26 cellular contexts compared by ENCODE assay signal in the genomic region with DNA sequence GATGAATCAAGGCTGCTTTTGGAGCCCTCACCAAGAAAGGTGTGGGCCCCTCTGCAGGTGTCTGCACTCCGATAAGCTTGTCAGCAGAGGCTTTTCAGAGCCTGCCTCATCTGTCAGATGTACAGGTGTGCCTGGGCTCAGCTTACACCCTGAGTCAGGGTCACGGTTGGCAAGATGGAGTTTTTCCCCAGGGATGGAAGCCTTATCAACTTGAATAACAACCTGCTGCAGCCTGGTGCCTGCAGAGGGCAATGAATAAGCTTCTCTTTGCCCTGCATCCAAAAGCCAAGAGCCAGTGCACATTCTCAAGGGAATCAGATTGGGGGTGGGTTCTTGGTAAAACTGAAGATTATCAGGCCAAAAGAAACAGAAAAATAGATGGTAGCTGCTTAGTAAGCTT.
DNase-seq lines count a peak whose midpoint lies in the region; TF ChIP-seq lines count a peak whose summit lies in the region.
"Had no signal": no experiment of that assay in that cellular context is flagged by ENCODE, and none has a peak within 500 bp of the region (broad histone marks: within the 10 kb centered on the region; RNA-seq: fewer than 3 reads in every experiment).

No MANE protein-coding gene starts in this region.

- H3K9me3 Mint-ChIP-seq in nephron progenitor cell = no peaks in the 10 kb centered on the region
- H3K9me3 Mint-ChIP-seq: activated CD4-positive, alpha-beta memory T cell treated with anti-CD3 and anti-CD28 coated beads, Interleukin-2, amount 10 ng/mL, durations not matched to agents 7 days and 5 days; activated naive CD4-positive, alpha-beta T cell treated with anti-CD3 and anti-CD28 coated beads for 36 hours; central memory CD8-positive, alpha-beta T cell; mesothelial cell of epicardium; natural killer cell treated with Interleukin-12 subunit alpha and Interleukin-12 subunit beta and Interleukin-15 and Interleukin-18, amount 100 ng/mL, for 72 hours had no signal

- no peaks in the 10 kb centered on the region for H3K9me3 ChIP-seq in HEK293 (ENCODE audit: control insufficient read depth, insufficient read depth, low read depth, low read length)
- H3K9me3 ChIP-seq: gastroesophageal sphincter, thyroid gland had no signal

- POLR2A ChIA-PET in HEK293 (lab: Yijun Ruan, JAX) = interaction anchor here (0.5 kb wide), 1 partner anchor 682 kb away, joined by 4 read pairs; no protein-coding TSS in a partner anchor

- DNase-seq in DMS 273 treated with DMSO at 0.1 percent for 48 hours (lab: John Stamatoyannopoulos, UW) (peak; percentile 22), NCI-H2171 (lab: John Stamatoyannopoulos, UW) (peak; percentile 99), fibroblast of the aortic adventitia (ENCODE audit: low read depth) (peak; percentile 63), hypothalamus (lab: John Stamatoyannopoulos, UW) (no peak), HuH-7.5 (ENCODE audit: low spot score) (no peak), nephron progenitor cell (no peak)
- DNase-seq: activated CD4-positive, alpha-beta memory T cell treated with anti-CD3 and anti-CD28 coated beads, Interleukin-2, amount 10 ng/mL, durations not matched to agents 7 days and 5 days; activated CD4-positive, CD25-positive, alpha-beta regulatory T cell; activated naive CD4-positive, alpha-beta T cell treated with anti-CD3 and anti-CD28 coated beads for 36 hours; activated T-cell treated with anti-CD3 and anti-CD28 coated beads, Interleukin-2, amount 50 U/mL, for 1 hour; anterior cingulate cortex; COR-L47; GF-D8; HCEC 1CT; left colon; NCI-H446; stimulated activated CD4-positive, alpha-beta T cell treated with anti-CD3 and anti-CD28 coated beads, Interleukin-1b, Interleukin-23, amount 100 ng/mL, for 48 hours; stimulated activated naive CD4-positive, alpha-beta T cell treated with Interleukin-2 at 50 U/mL for 16 hours; thyroid gland had no signal

- no peak overlapping the region for H3K27ac Mint-ChIP-seq in nephron progenitor cell
- H3K27ac Mint-ChIP-seq: activated CD4-positive, alpha-beta memory T cell treated with anti-CD3 and anti-CD28 coated beads, Interleukin-2, amount 10 ng/mL, durations not matched to agents 7 days and 5 days; activated naive CD4-positive, alpha-beta T cell treated with anti-CD3 and anti-CD28 coated beads for 36 hours; mesothelial cell of epicardium; natural killer cell treated with Interleukin-12 subunit alpha and Interleukin-12 subunit beta and Interleukin-15 and Interleukin-18, amount 100 ng/mL, for 72 hours had no signal

- no peaks in the 10 kb centered on the region for H3K36me3 ChIP-seq in HEK293 (ENCODE audit: control insufficient read depth in 2 of 2, insufficient read depth in 1 of 2, low read length in 2 of 2)
- H3K36me3 ChIP-seq: gastroesophageal sphincter, SJSA1, thyroid gland had no signal

- CTCF ChIA-PET in HEK293 (lab: Yijun Ruan, JAX) = interaction anchor here (0.6 to 1.0 kb wide), 2 partner anchors 66 to 657 kb away, joined by 3 to 4 read pairs; no protein-coding TSS in a partner anchor

- peak overlapping the region; percentile 19; the same call in 1 of the 2 replicates for H3K27ac ChIP-seq in HEK293 (ENCODE audit: extremely low read depth, low read depth, low read length)
- H3K27ac ChIP-seq: gastroesophageal sphincter, parathyroid adenoma, SJSA1, thyroid gland had no signal

- peaks cover 71% of the 10 kb centered on the region for H3K4me1 Mint-ChIP-seq in nephron progenitor cell
- H3K4me1 Mint-ChIP-seq: central memory CD8-positive, alpha-beta T cell; mesothelial cell of epicardium had no signal

- H3K4me3 Mint-ChIP-seq in nephron progenitor cell = no peak overlapping the region
- H3K4me3 Mint-ChIP-seq: activated CD4-positive, alpha-beta memory T cell treated with anti-CD3 and anti-CD28 coated beads, Interleukin-2, amount 10 ng/mL, durations not matched to agents 7 days and 5 days; activated naive CD4-positive, alpha-beta T cell treated with anti-CD3 and anti-CD28 coated beads for 36 hours; central memory CD8-positive, alpha-beta T cell; mesothelial cell of epicardium; natural killer cell treated with Interleukin-12 subunit alpha and Interleukin-12 subunit beta and Interleukin-15 and Interleukin-18, amount 100 ng/mL, for 72 hours had no signal

- H3K4me1 ChIP-seq in HEK293 (ENCODE audit: control insufficient read depth, insufficient read depth, low read length) = peaks cover 13% of the 10 kb centered on the region
- H3K4me1 ChIP-seq: gastroesophageal sphincter, parathyroid adenoma, SJSA1, thyroid gland had no signal

- H3K4me3 ChIP-seq in HEK293 (ENCODE audit: low read depth, low read length) (no peak overlapping the region), fibroblast of the aortic adventitia (ENCODE audit: low read depth, low read length) (no peak overlapping the region)
- H3K4me3 ChIP-seq: gastroesophageal sphincter, SJSA1, thyroid gland had no signal

- H3K27me3 Mint-ChIP-seq in nephron progenitor cell (ENCODE audit: low read depth, poor library complexity) = peaks cover 7% of the 10 kb centered on the region
- H3K27me3 Mint-ChIP-seq: activated CD4-positive, alpha-beta memory T cell treated with anti-CD3 and anti-CD28 coated beads, Interleukin-2, amount 10 ng/mL, durations not matched to agents 7 days and 5 days; central memory CD8-positive, alpha-beta T cell had no signal

- H3K36me3 Mint-ChIP-seq in nephron progenitor cell (ENCODE audit: low read depth) = no peaks in the 10 kb centered on the region
- H3K36me3 Mint-ChIP-seq: mesothelial cell of epicardium; natural killer cell treated with Interleukin-12 subunit alpha and Interleukin-12 subunit beta and Interleukin-15 and Interleukin-18, amount 100 ng/mL, for 72 hours had no signal

- TF ChIP-seq CTCF in HEK293 (tag by site-specific recombination; IDR thresholded peaks at IDR 0.05) = no peak
- TF ChIP-seq CTCF in fibroblast of the aortic adventitia (IDR thresholded peaks at IDR 0.05; ENCODE audit: insufficient read depth, low read length) = no peak
- no peak for TF ChIP-seq CTCF in nephron progenitor cell (IDR thresholded peaks at IDR 0.05)

TF ChIP-seq in HEK293, 187 proteins besides CTCF, POLR2A, EP300 and RAD21 (continues in another document):
- TF ChIP-seq ZNF140 (tag by site-specific recombination; IDR thresholded peaks at IDR 0.05) = no peak
- no peak for TF ChIP-seq ZNF391 (tag by site-specific recombination; IDR thresholded peaks at IDR 0.05; ENCODE audit: borderline replicate concordance, low read depth)
- TF ChIP-seq BCL6B (tag by site-specific recombination; IDR thresholded peaks at IDR 0.05) = no peak
- no peak for TF ChIP-seq SP7 (tag by site-specific recombination; IDR thresholded peaks at IDR 0.05)
- no peak for TF ChIP-seq ZSCAN30 (tag by site-specific recombination; IDR thresholded peaks at IDR 0.05)
- TF ChIP-seq, protein P1, sequence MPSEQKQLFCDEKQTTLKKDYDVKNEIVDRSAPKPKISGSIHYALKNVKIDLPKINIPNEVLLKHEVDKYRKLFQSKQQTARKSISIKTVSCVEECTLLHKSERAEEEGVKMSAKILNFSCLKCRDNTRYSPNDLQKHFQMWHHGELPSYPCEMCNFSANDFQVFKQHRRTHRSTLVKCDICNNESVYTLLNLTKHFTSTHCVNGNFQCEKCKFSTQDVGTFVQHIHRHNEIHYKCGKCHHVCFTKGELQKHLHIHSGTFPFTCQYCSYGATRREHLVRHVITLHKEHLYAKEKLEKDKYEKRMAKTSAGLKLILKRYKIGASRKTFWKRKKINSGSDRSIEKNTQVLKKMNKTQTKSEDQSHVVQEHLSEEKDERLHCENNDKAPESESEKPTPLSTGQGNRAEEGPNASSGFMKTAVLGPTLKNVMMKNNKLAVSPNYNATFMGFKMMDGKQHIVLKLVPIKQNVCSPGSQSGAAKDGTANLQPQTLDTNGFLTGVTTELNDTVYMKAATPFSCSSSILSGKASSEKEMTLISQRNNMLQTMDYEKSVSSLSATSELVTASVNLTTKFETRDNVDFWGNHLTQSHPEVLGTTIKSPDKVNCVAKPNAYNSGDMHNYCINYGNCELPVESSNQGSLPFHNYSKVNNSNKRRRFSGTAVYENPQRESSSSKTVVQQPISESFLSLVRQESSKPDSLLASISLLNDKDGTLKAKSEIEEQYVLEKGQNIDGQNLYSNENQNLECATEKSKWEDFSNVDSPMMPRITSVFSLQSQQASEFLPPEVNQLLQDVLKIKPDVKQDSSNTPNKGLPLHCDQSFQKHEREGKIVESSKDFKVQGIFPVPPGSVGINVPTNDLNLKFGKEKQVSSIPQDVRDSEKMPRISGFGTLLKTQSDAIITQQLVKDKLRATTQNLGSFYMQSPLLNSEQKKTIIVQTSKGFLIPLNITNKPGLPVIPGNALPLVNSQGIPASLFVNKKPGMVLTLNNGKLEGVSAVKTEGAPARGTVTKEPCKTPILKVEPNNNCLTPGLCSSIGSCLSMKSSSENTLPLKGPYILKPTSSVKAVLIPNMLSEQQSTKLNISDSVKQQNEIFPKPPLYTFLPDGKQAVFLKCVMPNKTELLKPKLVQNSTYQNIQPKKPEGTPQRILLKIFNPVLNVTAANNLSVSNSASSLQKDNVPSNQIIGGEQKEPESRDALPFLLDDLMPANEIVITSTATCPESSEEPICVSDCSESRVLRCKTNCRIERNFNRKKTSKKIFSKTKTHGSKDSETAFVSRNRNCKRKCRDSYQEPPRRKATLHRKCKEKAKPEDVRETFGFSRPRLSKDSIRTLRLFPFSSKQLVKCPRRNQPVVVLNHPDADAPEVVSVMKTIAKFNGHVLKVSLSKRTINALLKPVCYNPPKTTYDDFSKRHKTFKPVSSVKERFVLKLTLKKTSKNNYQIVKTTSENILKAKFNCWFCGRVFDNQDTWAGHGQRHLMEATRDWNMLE (tag by site-specific recombination; conservative IDR thresholded peaks at IDR 0.05; ENCODE audit: low read depth) = no peak
- no peak for TF ChIP-seq ZNF837 (tag by site-specific recombination; IDR thresholded peaks at IDR 0.05)
- no peak for TF ChIP-seq ZNF274 (IDR thresholded peaks at IDR 0.05; ENCODE audit: low read length)
- no peak for TF ChIP-seq ZNF274 (tag by site-specific recombination; IDR thresholded peaks at IDR 0.05; ENCODE audit: borderline replicate concordance)
- TF ChIP-seq ZNF707 (tag by site-specific recombination; IDR thresholded peaks at IDR 0.05) = no peak
- TF ChIP-seq ZNF121 (tag by site-specific recombination; IDR thresholded peaks at IDR 0.05) = no peak
- no peak for TF ChIP-seq ZFP41 (tag by site-specific recombination; IDR thresholded peaks at IDR 0.05; ENCODE audit: borderline replicate concordance)

Comparison
In these comparisons a context has a peak if more than half of its experiments do, and no peak if none do; other contexts are left out.
1. DNase-seq: peak in DMS 273 treated with DMSO at 0.1 percent for 48 hours (single experiment), NCI-H2171 (single experiment) and fibroblast of the aortic adventitia (single experiment); none in hypothalamus (0 of 51), HuH-7.5 (single experiment) and nephron progenitor cell (single experiment).